19 cellular contexts compared by ENCODE assay signal in genomic region chr3:178308696-178309278, GRCh38.
DNase-seq lines count a peak whose midpoint lies in the region; ATAC-seq and TF ChIP-seq lines count a peak whose summit lies in the region.
"Had no signal": no experiment of that assay in that cellular context is flagged by ENCODE, and none has a peak within 500 bp of the region (broad histone marks: within the 10 kb centered on the region; RNA-seq: fewer than 3 reads in every experiment).

No MANE protein-coding gene starts in this region.

- no peaks in the 10 kb centered on the region for H3K27me3 Mint-ChIP-seq in activated CD8-positive, alpha-beta memory T cell treated with anti-CD3 and anti-CD28 coated beads, Interleukin-2, amount 10 ng/mL, durations not matched to agents 7 days and 5 days

- H3K36me3 Mint-ChIP-seq in activated CD8-positive, alpha-beta memory T cell treated with anti-CD3 and anti-CD28 coated beads, Interleukin-2, amount 10 ng/mL, durations not matched to agents 7 days and 5 days, result no peaks in the 10 kb centered on the region

- H3K4me3 Mint-ChIP-seq in activated CD8-positive, alpha-beta memory T cell treated with anti-CD3 and anti-CD28 coated beads, Interleukin-2, amount 10 ng/mL, durations not matched to agents 7 days and 5 days, result no peak overlapping the region

- H3K4me1 ChIP-seq in left ventricle myocardium inferior, result no peaks in the 10 kb centered on the region
- H3K4me1 ChIP-seq: BLaER1, SJSA1 had no signal

- ATAC-seq in left ventricle myocardium superior (peak; percentile 24), SK-N-SH treated with all-trans-retinoic acid at 6 μM for 48 hours (peak; percentile 84)
- no peak for ATAC-seq in activated CD8-positive, alpha-beta memory T cell treated with anti-CD3 and anti-CD28 coated beads, Interleukin-2, amount 10 ng/mL, durations not matched to agents 7 days and 5 days
- ATAC-seq: HepG2 had no signal

- H3K27ac Mint-ChIP-seq in activated CD8-positive, alpha-beta memory T cell treated with anti-CD3 and anti-CD28 coated beads, Interleukin-2, amount 10 ng/mL, durations not matched to agents 7 days and 5 days, result no peak overlapping the region

- no peaks in the 10 kb centered on the region for H3K36me3 ChIP-seq in left ventricle myocardium inferior
- H3K36me3 ChIP-seq: BLaER1, SJSA1 had no signal

- DNase-seq in left ventricle myocardium superior (no peak), left ventricle myocardium inferior (no peak), fibroblast of villous mesenchyme (ENCODE audit: low read depth) (peak; percentile 51), HK-2 (ENCODE audit: unreplicated experiment) (no peak), AG08396 (ENCODE audit: low spot score) (no peak), NCI-H524 (lab: John Stamatoyannopoulos, UW) (no peak)
- DNase-seq in activated CD8-positive, alpha-beta memory T cell treated with anti-CD3 and anti-CD28 coated beads, Interleukin-2, amount 10 ng/mL, durations not matched to agents 7 days and 5 days, result no peak
- DNase-seq: 8988T, GF-D8, GOT3, Karpas-422, NCI-H1105, NCI-H1694 treated with DMSO at 0.1 percent for 48 hours, NCI-H2107, NCI-H345 had no signal

- CTCF ChIA-PET in activated CD8-positive, alpha-beta memory T cell treated with anti-CD3 and anti-CD28 coated beads, Interleukin-2, amount 10 ng/mL, durations not matched to agents 7 days and 5 days (lab: Charles Lee), result interaction anchor here (0.7 kb wide), 1 partner anchor 148 kb away, joined by 3 read pairs; no protein-coding TSS in a partner anchor

- no peaks in the 10 kb centered on the region for H3K9me3 Mint-ChIP-seq in activated CD8-positive, alpha-beta memory T cell treated with anti-CD3 and anti-CD28 coated beads, Interleukin-2, amount 10 ng/mL, durations not matched to agents 7 days and 5 days (ENCODE audit: low read depth)

- no peaks in the 10 kb centered on the region for H3K4me1 Mint-ChIP-seq in activated CD8-positive, alpha-beta memory T cell treated with anti-CD3 and anti-CD28 coated beads, Interleukin-2, amount 10 ng/mL, durations not matched to agents 7 days and 5 days

- no peak overlapping the region for H3K4me3 ChIP-seq in left ventricle myocardium inferior
- no peak overlapping the region for H3K4me3 ChIP-seq in fibroblast of villous mesenchyme (ENCODE audit: low read depth, low read length)
- H3K4me3 ChIP-seq: BLaER1, SJSA1 had no signal

- no peak overlapping the region for H3K27ac ChIP-seq in left ventricle myocardium inferior (replicated peaks)
- H3K27ac ChIP-seq: BLaER1, SJSA1 had no signal

- peaks cover 7% of the 10 kb centered on the region for H3K9me3 ChIP-seq in left ventricle myocardium inferior (replicated peaks)
- H3K9me3 ChIP-seq: SJSA1 had no signal

- TF ChIP-seq CTCF in left ventricle myocardium inferior (IDR thresholded peaks at IDR 0.05; ENCODE audit: borderline replicate concordance) (no peak), fibroblast of villous mesenchyme (IDR thresholded peaks at IDR 0.05; ENCODE audit: insufficient read depth, low read depth, low read length) (no peak)

- intact Hi-C loops in left ventricle myocardium superior (cut with micrococcal nuclease), result no loop called here
- intact Hi-C loops in left ventricle myocardium inferior (cut with micrococcal nuclease), result no loop called here

- no peaks in the 10 kb centered on the region for H3K27me3 ChIP-seq in left ventricle myocardium inferior (ENCODE audit: low read depth)
- H3K27me3 ChIP-seq: BLaER1, SJSA1 had no signal

TF ChIP-seq in SK-N-SH treated with all-trans-retinoic acid at 6 μM for 48 hours, 23 proteins besides CTCF, POLR2A, EP300 and RAD21:
- no peak for TF ChIP-seq GLIS3 (CRISPR knock-in tag; IDR thresholded peaks at IDR 0.05)
- TF ChIP-seq ISL1 (CRISPR knock-in tag; IDR thresholded peaks at IDR 0.05), result peak; percentile 63
- no peak for TF ChIP-seq POU6F1 (CRISPR knock-in tag; IDR thresholded peaks at IDR 0.05; ENCODE audit: borderline replicate concordance, low read depth)
